In genomic region chr1:39105841-39106765, GRCh38 we compare ENCODE assay signal across 1 cellular context.
A peak's percentile ranks its signal among the peaks of the same experiment; 100 is the strongest.
TF ChIP-seq lines count a peak whose summit lies in the region.

No MANE protein-coding gene starts in this region.

TF ChIP-seq in HepG2, 621 proteins besides CTCF, POLR2A, EP300 and RAD21 (continued from another document and continues in another):
- TF ChIP-seq ZFP36 (IDR thresholded peaks at IDR 0.05; ENCODE audit: borderline replicate concordance, low read depth, low read length, partially characterized antibody) (no peak), ASH2L (IDR thresholded peaks at IDR 0.05; ENCODE audit: insufficient read length, low read depth, low read length) (peak; percentile 63), ZBTB1 (CRISPR knock-in tag; IDR thresholded peaks at IDR 0.05; ENCODE audit: borderline replicate concordance) (no peak), NCOA1 (CRISPR knock-in tag; IDR thresholded peaks at IDR 0.05) (no peak), HNRNPLL (IDR thresholded peaks at IDR 0.05; ENCODE audit: low read depth, low read length, poor library complexity, severe bottlenecking) (peak; percentile 29), SIN3A (IDR thresholded peaks at IDR 0.05; ENCODE audit: borderline replicate concordance, low read depth, low read length) (peak; percentile 66; the same call in 1 of the 2 replicates), ZNF224 (CRISPR knock-in tag; IDR thresholded peaks at IDR 0.05) (peak; percentile 72; the same call in 1 of the 2 replicates), ATF7-NPFF (CRISPR knock-in tag; IDR thresholded peaks at IDR 0.05; ENCODE audit: low read depth) (no peak), AHDC1 (CRISPR knock-in tag; IDR thresholded peaks at IDR 0.05; ENCODE audit: borderline replicate concordance) (peak; percentile 43; the same call in 1 of the 2 replicates), ZNF552 (CRISPR knock-in tag; IDR thresholded peaks at IDR 0.05; ENCODE audit: borderline replicate concordance) (no peak), SP1 (IDR thresholded peaks at IDR 0.05) (no peak), SP1 (CRISPR knock-in tag; IDR thresholded peaks at IDR 0.05) (no peak), ZSCAN29 (CRISPR knock-in tag; conservative IDR thresholded peaks at IDR 0.05) (no peak), ZNF83 (CRISPR knock-in tag; IDR thresholded peaks at IDR 0.05; ENCODE audit: borderline replicate concordance) (no peak), PLRG1 (conservative IDR thresholded peaks at IDR 0.05) (no peak), YEATS2 (CRISPR knock-in tag; IDR thresholded peaks at IDR 0.05; ENCODE audit: borderline replicate concordance) (peak; percentile 48; the same call in 1 of the 2 replicates), NR2C2 (CRISPR knock-in tag; IDR thresholded peaks at IDR 0.05; ENCODE audit: borderline replicate concordance) (0 out of 2 replicates have a peak, but pooled peaks have one; percentile 16), MZF1 (CRISPR knock-in tag; IDR thresholded peaks at IDR 0.05; ENCODE audit: borderline replicate concordance) (no peak), ZNF180 (CRISPR knock-in tag; IDR thresholded peaks at IDR 0.05; ENCODE audit: borderline replicate concordance, low read depth) (no peak), ZNF317 (CRISPR knock-in tag; IDR thresholded peaks at IDR 0.05) (peak; percentile 97), ZNF142 (CRISPR knock-in tag; IDR thresholded peaks at IDR 0.05) (no peak), ETV5 (CRISPR knock-in tag; IDR thresholded peaks at IDR 0.05; ENCODE audit: borderline replicate concordance) (peak; percentile 94), ZNF232 (CRISPR knock-in tag; IDR thresholded peaks at IDR 0.05; ENCODE audit: borderline replicate concordance) (no peak), SUZ12 (IDR thresholded peaks at IDR 0.05; ENCODE audit: low read depth, low read length) (no peak), NFE2L2 (IDR thresholded peaks at IDR 0.05; ENCODE audit: low read length) (no peak), ZNF296 (CRISPR knock-in tag; conservative IDR thresholded peaks at IDR 0.05) (no peak), ZFP36L1 (CRISPR knock-in tag; IDR thresholded peaks at IDR 0.05) (0 out of 2 replicates have a peak, but pooled peaks have one; percentile 39), MAFK (conservative IDR thresholded peaks at IDR 0.05 in 1 of 2, IDR thresholded peaks at IDR 0.05 in 1 of 2; ENCODE audit: low read length in 2 of 2) (peak in 1 of 2 experiments; percentile 40; a peak in 2 of 4 replicates), HOXA9 (CRISPR knock-in tag; IDR thresholded peaks at IDR 0.05; ENCODE audit: borderline replicate concordance) (no peak), SRSF1 (optimal IDR thresholded peaks at IDR 0.05; ENCODE audit: low read depth, low read length) (no peak), ZNF709 (CRISPR knock-in tag; IDR thresholded peaks at IDR 0.05) (peak; percentile 43; the same call in 1 of the 2 replicates), HDAC1 (CRISPR knock-in tag; IDR thresholded peaks at IDR 0.05) (peak; percentile 20), ZNF263 (CRISPR knock-in tag; IDR thresholded peaks at IDR 0.05) (no peak)
- TF ChIP-seq, protein P1, sequence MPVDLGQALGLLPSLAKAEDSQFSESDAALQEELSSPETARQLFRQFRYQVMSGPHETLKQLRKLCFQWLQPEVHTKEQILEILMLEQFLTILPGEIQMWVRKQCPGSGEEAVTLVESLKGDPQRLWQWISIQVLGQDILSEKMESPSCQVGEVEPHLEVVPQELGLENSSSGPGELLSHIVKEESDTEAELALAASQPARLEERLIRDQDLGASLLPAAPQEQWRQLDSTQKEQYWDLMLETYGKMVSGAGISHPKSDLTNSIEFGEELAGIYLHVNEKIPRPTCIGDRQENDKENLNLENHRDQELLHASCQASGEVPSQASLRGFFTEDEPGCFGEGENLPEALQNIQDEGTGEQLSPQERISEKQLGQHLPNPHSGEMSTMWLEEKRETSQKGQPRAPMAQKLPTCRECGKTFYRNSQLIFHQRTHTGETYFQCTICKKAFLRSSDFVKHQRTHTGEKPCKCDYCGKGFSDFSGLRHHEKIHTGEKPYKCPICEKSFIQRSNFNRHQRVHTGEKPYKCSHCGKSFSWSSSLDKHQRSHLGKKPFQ (CRISPR knock-in tag; IDR thresholded peaks at IDR 0.05; ENCODE audit: insufficient replicate concordance): no peak
- TF ChIP-seq, protein P2, sequence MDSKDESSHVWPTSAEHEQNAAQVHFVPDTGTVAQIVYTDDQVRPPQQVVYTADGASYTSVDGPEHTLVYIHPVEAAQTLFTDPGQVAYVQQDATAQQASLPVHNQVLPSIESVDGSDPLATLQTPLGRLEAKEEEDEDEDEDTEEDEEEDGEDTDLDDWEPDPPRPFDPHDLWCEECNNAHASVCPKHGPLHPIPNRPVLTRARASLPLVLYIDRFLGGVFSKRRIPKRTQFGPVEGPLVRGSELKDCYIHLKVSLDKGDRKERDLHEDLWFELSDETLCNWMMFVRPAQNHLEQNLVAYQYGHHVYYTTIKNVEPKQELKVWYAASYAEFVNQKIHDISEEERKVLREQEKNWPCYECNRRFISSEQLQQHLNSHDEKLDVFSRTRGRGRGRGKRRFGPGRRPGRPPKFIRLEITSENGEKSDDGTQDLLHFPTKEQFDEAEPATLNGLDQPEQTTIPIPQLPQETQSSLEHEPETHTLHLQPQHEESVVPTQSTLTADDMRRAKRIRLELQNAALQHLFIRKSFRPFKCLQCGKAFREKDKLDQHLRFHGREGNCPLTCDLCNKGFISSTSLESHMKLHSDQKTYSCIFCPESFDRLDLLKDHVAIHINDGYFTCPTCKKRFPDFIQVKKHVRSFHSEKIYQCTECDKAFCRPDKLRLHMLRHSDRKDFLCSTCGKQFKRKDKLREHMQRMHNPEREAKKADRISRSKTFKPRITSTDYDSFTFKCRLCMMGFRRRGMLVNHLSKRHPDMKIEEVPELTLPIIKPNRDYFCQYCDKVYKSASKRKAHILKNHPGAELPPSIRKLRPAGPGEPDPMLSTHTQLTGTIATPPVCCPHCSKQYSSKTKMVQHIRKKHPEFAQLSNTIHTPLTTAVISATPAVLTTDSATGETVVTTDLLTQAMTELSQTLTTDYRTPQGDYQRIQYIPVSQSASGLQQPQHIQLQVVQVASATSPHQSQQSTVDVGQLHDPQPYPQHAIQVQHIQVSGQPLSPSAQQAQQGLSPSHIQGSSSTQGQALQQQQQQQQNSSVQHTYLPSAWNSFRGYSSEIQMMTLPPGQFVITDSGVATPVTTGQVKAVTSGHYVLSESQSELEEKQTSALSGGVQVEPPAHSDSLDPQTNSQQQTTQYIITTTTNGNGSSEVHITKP (CRISPR knock-in tag; IDR thresholded peaks at IDR 0.05; ENCODE audit: low read depth): peak; percentile 37; the same call in 1 of the 2 replicates
- TF ChIP-seq, protein P3, sequence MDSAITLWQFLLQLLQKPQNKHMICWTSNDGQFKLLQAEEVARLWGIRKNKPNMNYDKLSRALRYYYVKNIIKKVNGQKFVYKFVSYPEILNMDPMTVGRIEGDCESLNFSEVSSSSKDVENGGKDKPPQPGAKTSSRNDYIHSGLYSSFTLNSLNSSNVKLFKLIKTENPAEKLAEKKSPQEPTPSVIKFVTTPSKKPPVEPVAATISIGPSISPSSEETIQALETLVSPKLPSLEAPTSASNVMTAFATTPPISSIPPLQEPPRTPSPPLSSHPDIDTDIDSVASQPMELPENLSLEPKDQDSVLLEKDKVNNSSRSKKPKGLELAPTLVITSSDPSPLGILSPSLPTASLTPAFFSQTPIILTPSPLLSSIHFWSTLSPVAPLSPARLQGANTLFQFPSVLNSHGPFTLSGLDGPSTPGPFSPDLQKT (CRISPR knock-in tag; IDR thresholded peaks at IDR 0.05; ENCODE audit: borderline replicate concordance): no peak
- TF ChIP-seq, protein P4, sequence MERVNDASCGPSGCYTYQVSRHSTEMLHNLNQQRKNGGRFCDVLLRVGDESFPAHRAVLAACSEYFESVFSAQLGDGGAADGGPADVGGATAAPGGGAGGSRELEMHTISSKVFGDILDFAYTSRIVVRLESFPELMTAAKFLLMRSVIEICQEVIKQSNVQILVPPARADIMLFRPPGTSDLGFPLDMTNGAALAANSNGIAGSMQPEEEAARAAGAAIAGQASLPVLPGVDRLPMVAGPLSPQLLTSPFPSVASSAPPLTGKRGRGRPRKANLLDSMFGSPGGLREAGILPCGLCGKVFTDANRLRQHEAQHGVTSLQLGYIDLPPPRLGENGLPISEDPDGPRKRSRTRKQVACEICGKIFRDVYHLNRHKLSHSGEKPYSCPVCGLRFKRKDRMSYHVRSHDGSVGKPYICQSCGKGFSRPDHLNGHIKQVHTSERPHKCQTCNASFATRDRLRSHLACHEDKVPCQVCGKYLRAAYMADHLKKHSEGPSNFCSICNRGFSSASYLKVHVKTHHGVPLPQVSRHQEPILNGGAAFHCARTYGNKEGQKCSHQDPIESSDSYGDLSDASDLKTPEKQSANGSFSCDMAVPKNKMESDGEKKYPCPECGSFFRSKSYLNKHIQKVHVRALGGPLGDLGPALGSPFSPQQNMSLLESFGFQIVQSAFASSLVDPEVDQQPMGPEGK (CRISPR knock-in tag; IDR thresholded peaks at IDR 0.05): peak; percentile 65
